In the genomic region with DNA sequence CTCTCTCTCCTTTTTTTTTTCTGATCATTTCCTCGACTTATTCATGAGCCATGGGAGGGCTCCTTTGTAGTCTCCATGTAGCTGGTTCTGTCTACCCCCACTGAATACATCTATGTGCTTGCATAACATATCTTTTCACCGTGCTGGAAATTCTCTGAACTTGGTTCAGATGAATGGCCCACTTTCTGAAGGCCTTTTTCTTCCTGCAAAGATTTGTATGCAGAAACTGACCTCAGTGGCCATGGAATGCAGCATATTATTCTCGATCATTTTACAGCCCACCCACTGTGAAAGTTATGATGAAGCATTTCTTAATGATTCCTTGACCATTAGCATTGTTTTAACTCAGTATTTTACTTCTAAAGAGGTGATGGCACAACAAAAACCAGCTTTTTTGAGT, we compare ENCODE assay signal across 16 cellular contexts.
DNase-seq lines count a peak whose midpoint lies in the region; ATAC-seq and TF ChIP-seq lines count a peak whose summit lies in the region.
"Had no signal": no experiment of that assay in that cellular context is flagged by ENCODE, and none has a peak within 500 bp of the region (broad histone marks: within the 10 kb centered on the region; RNA-seq: fewer than 3 reads in every experiment).

No MANE protein-coding gene starts in this region.

- peaks cover 4% of the 10 kb centered on the region for H3K9me3 Mint-ChIP-seq in activated CD4-positive, alpha-beta T cell treated with anti-CD3 and anti-CD28 coated beads, Interleukin-2, amount 10 ng/mL, durations not matched to agents 7 days and 5 days
- H3K9me3 Mint-ChIP-seq: activated CD4-positive, alpha-beta T cell treated with anti-CD3 and anti-CD28 coated beads, Interleukin-2, amount 10 ng/mL, durations not matched to agents 24 days and 14 days; activated T-helper 2 cell treated with anti-CD3 and anti-CD28 coated beads, Interferon-gamma antibody, Interleukin-2, Interleukin-4, amounts not matched to agents 10 μg/mL and 5 μg/mL and 100 μg/mL, durations not matched to agents 14 hours and 24 hours and 36 hours; central memory CD8-positive, alpha-beta T cell; immature natural killer cell had no signal

- no peak overlapping the region for H2AFZ ChIP-seq in smooth muscle cell (ENCODE audit: low read depth)

- H3K4me1 Mint-ChIP-seq in activated CD4-positive, alpha-beta T cell treated with anti-CD3 and anti-CD28 coated beads, Interleukin-2, amount 10 ng/mL, durations not matched to agents 7 days and 5 days, result no peaks in the 10 kb centered on the region
- H3K4me1 Mint-ChIP-seq: central memory CD8-positive, alpha-beta T cell; immature natural killer cell had no signal

- no peaks in the 10 kb centered on the region for H3K36me3 ChIP-seq in smooth muscle cell (ENCODE audit: low read depth)
- H3K36me3 ChIP-seq: HAP-1 had no signal

- TF ChIP-seq CTCF in fibroblast of villous mesenchyme (IDR thresholded peaks at IDR 0.05; ENCODE audit: insufficient read depth, low read depth, low read length) (no peak), smooth muscle cell (IDR thresholded peaks at IDR 0.05; ENCODE audit: borderline replicate concordance, insufficient read depth, poor library complexity, severe bottlenecking) (no peak)

- H4K20me1 ChIP-seq in smooth muscle cell (ENCODE audit: low read depth), result no peaks in the 10 kb centered on the region

- H3K4me2 ChIP-seq in smooth muscle cell, result no peak overlapping the region

- DNase-seq in DMS53 (lab: John Stamatoyannopoulos, UW), result peak; percentile 0
- DNase-seq in DMS53 treated with DMSO at 0.1 percent for 48 hours (lab: John Stamatoyannopoulos, UW; ENCODE audit: unreplicated experiment), result no peak
- DNase-seq in fibroblast of villous mesenchyme (ENCODE audit: low read depth), result peak; percentile 53
- no peak for DNase-seq in smooth muscle cell (lab: John Stamatoyannopoulos, UW; ENCODE audit: unreplicated experiment)
- no peak for DNase-seq in NCI-H2196 (lab: John Stamatoyannopoulos, UW; ENCODE audit: unreplicated experiment)
- no peak for DNase-seq in activated CD8-positive, alpha-beta memory T cell treated with anti-CD3 and anti-CD28 coated beads for 24 hours
- no peak for DNase-seq in activated CD4-positive, alpha-beta T cell treated with anti-CD3 and anti-CD28 coated beads, Interleukin-2, amount 10 ng/mL, durations not matched to agents 7 days and 5 days
- DNase-seq: activated CD4-positive, alpha-beta T cell treated with anti-CD3 and anti-CD28 coated beads, Interleukin-2, amount 10 ng/mL, durations not matched to agents 24 days and 14 days; DMS79; esophagus squamous epithelium; immature natural killer cell had no signal

- no peak overlapping the region for H3K4me3 Mint-ChIP-seq in activated CD4-positive, alpha-beta T cell treated with anti-CD3 and anti-CD28 coated beads, Interleukin-2, amount 10 ng/mL, durations not matched to agents 7 days and 5 days
- H3K4me3 Mint-ChIP-seq: activated CD4-positive, alpha-beta T cell treated with anti-CD3 and anti-CD28 coated beads, Interleukin-2, amount 10 ng/mL, durations not matched to agents 24 days and 14 days; central memory CD8-positive, alpha-beta T cell; immature natural killer cell had no signal

- POLR2A ChIA-PET in activated CD4-positive, alpha-beta T cell treated with anti-CD3 and anti-CD28 coated beads, Interleukin-2, amount 10 ng/mL, durations not matched to agents 7 days and 5 days (lab: Charles Lee), result no interaction called here

- peak overlapping the region; percentile 9 for H3K27ac ChIP-seq in smooth muscle cell (ENCODE audit: low read depth)
- H3K27ac ChIP-seq: esophagus squamous epithelium, skin epidermis had no signal

- WGBS in smooth muscle cell (ENCODE audit: low lambda C conversion rate), result 36% methylated on average over 3 of the region's 3 CpGs

- no peaks in the 10 kb centered on the region for H3K4me1 ChIP-seq in smooth muscle cell (ENCODE audit: low read depth)
- H3K4me1 ChIP-seq: esophagus squamous epithelium, HAP-1 had no signal

- CTCF ChIA-PET in activated CD4-positive, alpha-beta T cell treated with anti-CD3 and anti-CD28 coated beads, Interleukin-2, amount 10 ng/mL, durations not matched to agents 7 days and 5 days (lab: Charles Lee), result no interaction called here

- H3K9me3 ChIP-seq in smooth muscle cell (replicated peaks; ENCODE audit: low read depth), result no peaks in the 10 kb centered on the region
- H3K9me3 ChIP-seq: esophagus squamous epithelium, HAP-1 had no signal

- no peaks in the 10 kb centered on the region for H3K36me3 Mint-ChIP-seq in activated CD4-positive, alpha-beta T cell treated with anti-CD3 and anti-CD28 coated beads, Interleukin-2, amount 10 ng/mL, durations not matched to agents 7 days and 5 days (ENCODE audit: low read depth)

- no peaks in the 10 kb centered on the region for H3F3A ChIP-seq in smooth muscle cell (ENCODE audit: low read depth)

- H3K27ac Mint-ChIP-seq in activated CD4-positive, alpha-beta T cell treated with anti-CD3 and anti-CD28 coated beads, Interleukin-2, amount 10 ng/mL, durations not matched to agents 7 days and 5 days, result no peak overlapping the region
- H3K27ac Mint-ChIP-seq: activated CD4-positive, alpha-beta T cell treated with anti-CD3 and anti-CD28 coated beads, Interleukin-2, amount 10 ng/mL, durations not matched to agents 24 days and 14 days; activated T-helper 2 cell treated with anti-CD3 and anti-CD28 coated beads, Interferon-gamma antibody, Interleukin-2, Interleukin-4, amounts not matched to agents 10 μg/mL and 5 μg/mL and 100 μg/mL, durations not matched to agents 14 hours and 24 hours and 36 hours; immature natural killer cell had no signal

- H3K4me3 ChIP-seq in fibroblast of villous mesenchyme (ENCODE audit: low read depth, low read length) (no peak overlapping the region), smooth muscle cell (no peak overlapping the region)
- H3K4me3 ChIP-seq: esophagus squamous epithelium, HAP-1, skin epidermis had no signal

- no peak overlapping the region for H3K9ac ChIP-seq in smooth muscle cell (ENCODE audit: low read depth)

- H3K27me3 ChIP-seq in smooth muscle cell (ENCODE audit: low read depth), result no peaks in the 10 kb centered on the region
- H3K27me3 ChIP-seq: esophagus squamous epithelium had no signal

- H3K79me2 ChIP-seq in smooth muscle cell (ENCODE audit: low read depth), result no peaks in the 10 kb centered on the region

- peak; percentile 60 for ATAC-seq in SK-N-SH treated with all-trans-retinoic acid at 6 μM for 48 hours

- H3K27me3 Mint-ChIP-seq in activated CD4-positive, alpha-beta T cell treated with anti-CD3 and anti-CD28 coated beads, Interleukin-2, amount 10 ng/mL, durations not matched to agents 7 days and 5 days, result no peaks in the 10 kb centered on the region
- H3K27me3 Mint-ChIP-seq: activated CD4-positive, alpha-beta T cell treated with anti-CD3 and anti-CD28 coated beads, Interleukin-2, amount 10 ng/mL, durations not matched to agents 24 days and 14 days; central memory CD8-positive, alpha-beta T cell had no signal

TF ChIP-seq in SK-N-SH treated with all-trans-retinoic acid at 6 μM for 48 hours, 23 proteins besides CTCF, POLR2A, EP300 and RAD21:
- TF ChIP-seq RARB (CRISPR knock-in tag; IDR thresholded peaks at IDR 0.05) (no peak), ISL1 (CRISPR knock-in tag; IDR thresholded peaks at IDR 0.05) (no peak)
TF ChIP-seq in SK-N-SH treated with all-trans-retinoic acid at 6 μM for 48 hours: peak in this region for 0.

Comparison
In these comparisons a context has a peak if more than half of its experiments do, and no peak if none do; other contexts are left out.
1. DNase-seq: peak in DMS53 (single experiment) and fibroblast of villous mesenchyme (single experiment); none in DMS53 treated with DMSO at 0.1 percent for 48 hours (single experiment), smooth muscle cell (single experiment), NCI-H2196 (single experiment), activated CD8-positive, alpha-beta memory T cell treated with anti-CD3 and anti-CD28 coated beads for 24 hours (single experiment) and activated CD4-positive, alpha-beta T cell treated with anti-CD3 and anti-CD28 coated beads, Interleukin-2, amount 10 ng/mL, durations not matched to agents 7 days and 5 days (single experiment).